2 cellular contexts compared by ENCODE assay signal in genomic region chr2:30148850-30149249, GRCh38.
A peak's percentile ranks its signal among the peaks of the same experiment; 100 is the strongest.
TF ChIP-seq lines count a peak whose summit lies in the region.

No MANE protein-coding gene starts in this region.

TF ChIP-seq in HCT116, 20 proteins besides CTCF, POLR2A, EP300 and RAD21:
- TF ChIP-seq CBX3 (IDR thresholded peaks at IDR 0.05; ENCODE audit: low read depth): no peak
- no peak for TF ChIP-seq SRF (IDR thresholded peaks at IDR 0.05; ENCODE audit: low read depth)
- no peak for TF ChIP-seq ELF1 (IDR thresholded peaks at IDR 0.05; ENCODE audit: borderline replicate concordance, low read depth)
- TF ChIP-seq EZH2 (IDR thresholded peaks at IDR 0.05): no peak
- no peak for TF ChIP-seq MAX (IDR thresholded peaks at IDR 0.05)
- no peak for TF ChIP-seq YY1 (IDR thresholded peaks at IDR 0.05; ENCODE audit: extremely low read depth, insufficient replicate concordance, low read depth, low read length)
- no peak for TF ChIP-seq CEBPB (IDR thresholded peaks at IDR 0.05; ENCODE audit: low read depth)
- no peak for TF ChIP-seq SP1 (IDR thresholded peaks at IDR 0.05; ENCODE audit: low read depth)
- no peak for TF ChIP-seq POLR2AphosphoS5 (IDR thresholded peaks at IDR 0.05; ENCODE audit: low read depth, low read length)
- TF ChIP-seq ZBTB33 (IDR thresholded peaks at IDR 0.05; ENCODE audit: extremely low read depth, insufficient replicate concordance, low read length): no peak
- TF ChIP-seq ZFX (IDR thresholded peaks at IDR 0.05): no peak
- TF ChIP-seq, protein P1, sequence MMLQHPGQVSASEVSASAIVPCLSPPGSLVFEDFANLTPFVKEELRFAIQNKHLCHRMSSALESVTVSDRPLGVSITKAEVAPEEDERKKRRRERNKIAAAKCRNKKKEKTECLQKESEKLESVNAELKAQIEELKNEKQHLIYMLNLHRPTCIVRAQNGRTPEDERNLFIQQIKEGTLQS (IDR thresholded peaks at IDR 0.05): no peak
- no peak for TF ChIP-seq SIN3A (IDR thresholded peaks at IDR 0.05; ENCODE audit: low read depth)
- no peak for TF ChIP-seq EZH2phosphoT487 (IDR thresholded peaks at IDR 0.05; ENCODE audit: borderline replicate concordance)
- TF ChIP-seq REST (IDR thresholded peaks at IDR 0.05; ENCODE audit: low read depth): no peak

TF ChIP-seq in GM12878, 131 proteins besides CTCF, POLR2A, EP300 and RAD21:
- TF ChIP-seq CREM (IDR thresholded peaks at IDR 0.05; ENCODE audit: low read depth): peak; percentile 29; the same call in 1 of the 2 replicates
- TF ChIP-seq CREB1 (IDR thresholded peaks at IDR 0.05; ENCODE audit: low read depth): peak; percentile 58
- TF ChIP-seq, protein P2, sequence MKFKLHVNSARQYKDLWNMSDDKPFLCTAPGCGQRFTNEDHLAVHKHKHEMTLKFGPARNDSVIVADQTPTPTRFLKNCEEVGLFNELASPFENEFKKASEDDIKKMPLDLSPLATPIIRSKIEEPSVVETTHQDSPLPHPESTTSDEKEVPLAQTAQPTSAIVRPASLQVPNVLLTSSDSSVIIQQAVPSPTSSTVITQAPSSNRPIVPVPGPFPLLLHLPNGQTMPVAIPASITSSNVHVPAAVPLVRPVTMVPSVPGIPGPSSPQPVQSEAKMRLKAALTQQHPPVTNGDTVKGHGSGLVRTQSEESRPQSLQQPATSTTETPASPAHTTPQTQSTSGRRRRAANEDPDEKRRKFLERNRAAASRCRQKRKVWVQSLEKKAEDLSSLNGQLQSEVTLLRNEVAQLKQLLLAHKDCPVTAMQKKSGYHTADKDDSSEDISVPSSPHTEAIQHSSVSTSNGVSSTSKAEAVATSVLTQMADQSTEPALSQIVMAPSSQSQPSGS (IDR thresholded peaks at IDR 0.05; ENCODE audit: low read length): 0 out of 2 replicates have a peak, but pooled peaks have one; percentile 15
- no peak for TF ChIP-seq SP1 (IDR thresholded peaks at IDR 0.05; ENCODE audit: low read depth, low read length)
- no peak for TF ChIP-seq BCLAF1 (IDR thresholded peaks at IDR 0.05)
